Comparison of ENCODE assay signal across 29 cellular contexts in the genomic region with DNA sequence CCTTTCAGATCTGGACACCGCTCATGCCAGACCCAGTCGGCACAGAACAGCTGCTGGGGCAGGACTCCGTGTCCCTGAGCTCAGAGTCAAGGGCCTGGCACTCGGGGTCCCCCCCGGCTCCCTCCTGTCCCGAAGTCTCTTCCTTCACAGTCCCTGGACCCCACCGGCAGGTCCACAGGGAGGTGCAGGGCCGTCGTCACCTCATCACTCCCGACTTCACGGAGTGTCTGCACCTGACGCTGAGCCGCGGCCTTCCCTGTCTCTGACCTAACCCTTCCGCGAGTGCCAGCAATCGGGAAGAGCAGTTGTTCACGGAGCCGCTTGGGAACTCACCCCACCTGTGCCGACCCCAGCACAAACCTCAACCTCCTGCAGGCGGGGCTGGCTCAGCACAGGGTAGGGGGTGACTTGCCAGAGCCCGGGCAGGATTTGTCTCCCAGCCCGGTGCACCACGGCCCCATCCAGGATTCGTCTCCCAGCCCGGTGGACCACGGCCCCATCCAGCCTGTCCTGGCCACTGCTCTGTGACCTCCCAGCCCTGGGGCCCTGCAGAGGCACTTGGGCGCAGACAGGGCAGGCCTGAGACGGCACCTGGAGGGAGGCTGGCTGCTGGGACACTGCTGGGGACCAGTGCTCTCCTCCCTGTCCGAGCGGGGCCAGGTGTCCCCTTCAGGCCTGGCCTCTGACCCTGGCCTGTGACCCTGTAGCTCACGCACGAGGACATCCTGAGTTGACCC. TPM values are rescaled to one million over a fixed set of nuclear protein-coding genes. Genes with fewer than 3 reads are reported as not detected.
DNase-seq lines count a peak whose midpoint lies in the region; ATAC-seq, FAIRE-seq and TF ChIP-seq lines count a peak whose summit lies in the region.
"Had no signal": no experiment of that assay in that cellular context is flagged by ENCODE, and none has a peak within 500 bp of the region (broad histone marks: within the 10 kb centered on the region; RNA-seq: fewer than 3 reads in every experiment).

No MANE protein-coding gene starts in this region.

- no peak overlapping the region for H2BK12ac ChIP-seq in H1 (ENCODE audit: low read depth, low read length)
- peak overlapping the region; percentile 90 for H2BK12ac ChIP-seq in neuronal stem cell (ENCODE audit: low read length)

- H3K9ac ChIP-seq in H1 (replicated peaks in 1 of 4; ENCODE audit: extremely low read depth in 1 of 4, low read depth in 3 of 4, low read length in 3 of 4), result no peak overlapping the region
- peak overlapping the region; percentile 54 for H3K9ac ChIP-seq in neuronal stem cell (ENCODE audit: low read depth, low read length, poor library complexity)

- no peak overlapping the region for H2AK5ac ChIP-seq in H1 (ENCODE audit: low read depth, low read length)
- H2AK5ac ChIP-seq in neuronal stem cell (ENCODE audit: low read depth, low read length), result peak overlapping the region; percentile 92

- H3K36me3 Mint-ChIP-seq in CD14-positive monocyte (no peaks in the 10 kb centered on the region), endothelial cell (ENCODE audit: low read depth, unreplicated experiment) (no peaks in the 10 kb centered on the region)

- H4K91ac ChIP-seq in H1 (replicated peaks; ENCODE audit: insufficient read length, low read length) (no peak overlapping the region), neuronal stem cell (ENCODE audit: low read depth, low read length, poor library complexity) (no peak overlapping the region)

- H2BK20ac ChIP-seq in H1 (ENCODE audit: low read length), result no peak overlapping the region

- H2BK5ac ChIP-seq in H1 (ENCODE audit: low read depth, low read length) (no peak overlapping the region), neuronal stem cell (ENCODE audit: low read length) (peak overlapping the region; percentile 46)

- H3K23me2 ChIP-seq in H1 (ENCODE audit: low read depth, low read length), result no peaks in the 10 kb centered on the region

- H4K5ac ChIP-seq in H1 (ENCODE audit: insufficient read length, low read depth, low read length), result no peak overlapping the region

- no peak overlapping the region for H2AFZ ChIP-seq in H1 (ENCODE audit: low read length)
- peak overlapping the region; percentile 96 for H2AFZ ChIP-seq in neuronal stem cell (ENCODE audit: low read length)

- H3K36me3 ChIP-seq in H1 (ENCODE audit: control insufficient read depth in 2 of 4, insufficient read depth in 4 of 4, low read length in 3 of 4) (no peaks in the 10 kb centered on the region), neuronal stem cell (replicated peaks in 1 of 2; ENCODE audit: control insufficient read depth in 2 of 2, insufficient read depth in 2 of 2, low read length in 2 of 2) (no peaks in the 10 kb centered on the region)
- H3K36me3 ChIP-seq: adrenal gland, esophagus squamous epithelium, ovary, SJSA1, tibial artery had no signal

- H3K14ac ChIP-seq in H1 (ENCODE audit: insufficient read length), result no peak overlapping the region
- peak overlapping the region; percentile 82 for H3K14ac ChIP-seq in neuronal stem cell (ENCODE audit: low read length)

- H3K27me3 Mint-ChIP-seq in CD14-positive monocyte (ENCODE audit: low read depth in 3 of 3) (peaks cover 67 to 83% (median 83%) of the 10 kb centered on the region in 3 donors), endothelial cell (ENCODE audit: unreplicated experiment) (peaks cover 7% of the 10 kb centered on the region)

- H3K4me1 ChIP-seq in H1 (replicated peaks in 1 of 4; ENCODE audit: control insufficient read depth in 3 of 4, insufficient read depth in 4 of 4, low read length in 3 of 4) (peaks cover 0 to 5% (median 0%) of the 10 kb centered on the region in 4 experiments; a peak in 5 of 7 replicates), neuronal stem cell (ENCODE audit: control insufficient read depth in 2 of 2, insufficient read depth in 1 of 2, low read depth in 1 of 2, low read length in 2 of 2) (peaks cover 25 to 39% of the 10 kb centered on the region in 2 donors)
- H3K4me1 ChIP-seq: foreskin keratinocyte, SJSA1, tibial artery had no signal

- H3K4ac ChIP-seq in H1 (replicated peaks; ENCODE audit: insufficient read length, low read depth, low read length) (no peak overlapping the region), neuronal stem cell (ENCODE audit: low read length) (no peak overlapping the region)

- POLR2A ChIA-PET in H1 (lab: Charles Lee; ENCODE audit: partially characterized antibody), result interaction anchor here (1.7 kb wide), 1 partner anchor 13 kb away, joined by 5 read pairs; no protein-coding TSS in a partner anchor

- TF ChIP-seq CTCF in CD14-positive monocyte (IDR thresholded peaks at IDR 0.05) (no peak), H1 (IDR thresholded peaks at IDR 0.05; ENCODE audit: control extremely low read depth in 1 of 3, insufficient read depth in 1 of 3, low read depth in 1 of 3, low read length in 3 of 3) (no peak), endothelial cell (IDR thresholded peaks at IDR 0.05; ENCODE audit: unreplicated experiment) (no peak)

- peaks cover 0 to 5% of the 10 kb centered on the region in 2 experiments for H4K20me1 ChIP-seq in H1 (replicated peaks in 1 of 2; ENCODE audit: control insufficient read depth in 1 of 2, insufficient read depth in 2 of 2, low read length in 2 of 2)

- no peak for TF ChIP-seq POLR2A in H1 (IDR thresholded peaks at IDR 0.05; ENCODE audit: control extremely low read depth in 1 of 2, low read depth in 2 of 2, low read length in 2 of 2)

- H3K9me3 Mint-ChIP-seq in CD14-positive monocyte (peaks cover under 1 to 16% (median 8%) of the 10 kb centered on the region in 7 donors), endothelial cell (ENCODE audit: unreplicated experiment) (no peaks in the 10 kb centered on the region)

- H3K79me2 ChIP-seq in H1 (ENCODE audit: control insufficient read depth in 1 of 2, insufficient read depth in 2 of 2, low read length in 2 of 2), result no peaks in the 10 kb centered on the region

- intact Hi-C loops in CD14-positive monocyte (cut with micrococcal nuclease), result no loop called here

- no peak for TF ChIP-seq EP300 in H1 (IDR thresholded peaks at IDR 0.05; ENCODE audit: borderline replicate concordance in 1 of 2, low read depth in 2 of 2, low read length in 2 of 2)

- H3K4me1 Mint-ChIP-seq in CD14-positive monocyte (peaks cover 27% of the 10 kb centered on the region), endothelial cell (ENCODE audit: unreplicated experiment) (peaks cover 11% of the 10 kb centered on the region)

- no peak overlapping the region for H2BK120ac ChIP-seq in H1 (replicated peaks; ENCODE audit: low read depth, low read length)
- H2BK120ac ChIP-seq in neuronal stem cell (ENCODE audit: low read depth, low read length), result no peak overlapping the region

- FAIRE-seq in HTR-8/SVneo (lab: Jason Lieb, UNC), result peak; percentile 46
- FAIRE-seq in H1 (lab: Jason Lieb, UNC), result no peak
- FAIRE-seq: endometrium, GM18507, GM19239, RCC 7860 had no signal

- DNase-seq in CD14-positive monocyte (ENCODE audit: low spot score), result peak; percentile 42
- no peak for DNase-seq in HTR-8/SVneo (ENCODE audit: insufficient read length, low spot score)
- DNase-seq in H1 (ENCODE audit: low read depth in 1 of 2, low spot score in 2 of 2), result no peak
- no peak for DNase-seq in neuronal stem cell (ENCODE audit: low spot score)
- DNase-seq in endothelial cell (ENCODE audit: low spot score), result no peak
- no peak for DNase-seq in pons (ENCODE audit: low spot score)
- DNase-seq: activated CD4-positive, alpha-beta T cell treated with anti-CD3 and anti-CD28 coated beads, Interleukin-2, amount 50 U/mL, for 4 hours; activated naive CD4-positive, alpha-beta T cell treated with Interleukin-2 at 50 U/mL for 16 hours; adrenal gland; body of pancreas; DMS 273 treated with DMSO at 0.1 percent for 48 hours; esophagus squamous epithelium; foreskin keratinocyte; Karpas-422; NCI-H1417 treated with DMSO at 0.1 percent for 48 hours; NCI-H2029 treated with DMSO at 0.1 percent for 48 hours; stimulated activated CD4-positive, alpha-beta T cell treated with anti-CD3 and anti-CD28 coated beads, Interleukin-4, amount 100 ng/mL, for 4 hours; T1000; tibial artery had no signal

- H3K4me3 ChIP-seq in H1 (ENCODE audit: extremely low read depth in 1 of 4, insufficient read depth in 2 of 4, low read depth in 3 of 4, low read length in 4 of 4), result no peak overlapping the region
- no peak overlapping the region for H3K4me3 ChIP-seq in neuronal stem cell (ENCODE audit: low read length in 2 of 2)
- H3K4me3 ChIP-seq: adrenal gland, body of pancreas, dorsolateral prefrontal cortex, esophagus squamous epithelium, ovary, SJSA1, tibial artery had no signal

- ATAC-seq in HG02840 (IDR thresholded peaks at IDR 0.05; ENCODE audit: low FRiP score, unreplicated experiment), result no peak
- ATAC-seq: body of pancreas, foreskin keratinocyte had no signal

- peaks cover 0 to 19% (median 15%) of the 10 kb centered on the region in 4 experiments; a peak in 6 of 7 replicates for H3K27me3 ChIP-seq in H1 (replicated peaks in 1 of 4; ENCODE audit: control insufficient read depth in 3 of 4, extremely low read depth in 1 of 4, insufficient read depth in 3 of 4, low read length in 3 of 4)
- H3K27me3 ChIP-seq in neuronal stem cell (ENCODE audit: control insufficient read depth in 3 of 3, insufficient read depth in 3 of 3, low read depth in 1 of 3, low read length in 3 of 3), result peaks cover 0 to 67% (median 19%) of the 10 kb centered on the region in 3 experiments
- H3K27me3 ChIP-seq: ovary had no signal

- WGBS in H1 (ENCODE audit: extremely low coverage in 1 of 2, insufficient coverage in 1 of 2, insufficient read length in 1 of 2, insufficient replicate concordance in 2 of 2, low coverage in 1 of 2, low lambda C conversion rate in 2 of 2, missing lambda C conversion rate in 1 of 2), 2 experiments, result 90% methylated on average over 32 of the region's 33 CpGs; no CpG with 5 or more reads in 1 of the 2 experiments
- WGBS in neuronal stem cell (ENCODE audit: extremely low coverage in 2 of 2, insufficient read length in 2 of 2, insufficient replicate concordance in 1 of 2), 2 donors, result no CpG with 5 or more reads among the region's 33 CpGs

- H3K4me3 Mint-ChIP-seq in CD14-positive monocyte (peak overlapping the region in 1 of 2 donors; percentile 75), endothelial cell (ENCODE audit: unreplicated experiment) (no peak overlapping the region)
- H3K4me3 Mint-ChIP-seq: memory B cell had no signal

- H4K8ac ChIP-seq in H1 (ENCODE audit: extremely low read depth, insufficient read depth, low read length) (peak overlapping the region; percentile 57; the same call in 1 of the 2 replicates), neuronal stem cell (ENCODE audit: low read depth, low read length) (no peak overlapping the region)

- CTCF ChIA-PET in H1 (lab: Charles Lee; ENCODE audit: partially characterized antibody), result interaction anchor here (1.3 to 1.5 kb wide), 2 partner anchors 138 to 217 kb away, joined by 3 read pairs; no protein-coding TSS in a partner anchor

- H3K18ac ChIP-seq in H1 (ENCODE audit: extremely low read depth, low read length), result no peak overlapping the region
- H3K18ac ChIP-seq in neuronal stem cell (ENCODE audit: low read length), result peak overlapping the region; percentile 93

- H3K9me3 ChIP-seq in H1 (ENCODE audit: insufficient read depth in 2 of 2, low read depth in 1 of 2, low read length in 1 of 2) (no peaks in the 10 kb centered on the region), neuronal stem cell (replicated peaks in 1 of 2; ENCODE audit: control insufficient read depth in 2 of 2, insufficient read depth in 1 of 2, low read depth in 1 of 2, low read length in 2 of 2) (no peaks in the 10 kb centered on the region)
- H3K9me3 ChIP-seq: adrenal gland, body of pancreas, esophagus squamous epithelium, ovary, SJSA1, tibial artery had no signal

- no peak overlapping the region for H3K27ac ChIP-seq in H1 (ENCODE audit: low read depth, low read length)
- H3K27ac ChIP-seq in neuronal stem cell (replicated peaks; ENCODE audit: low read length), result no peak overlapping the region
- H3K27ac ChIP-seq: adrenal gland, body of pancreas, dorsolateral prefrontal cortex, esophagus squamous epithelium, foreskin keratinocyte, HL-60, ovary, SJSA1, tibial artery had no signal

- H3K56ac ChIP-seq in H1 (replicated peaks; ENCODE audit: insufficient read length, low read depth, low read length), result no peak overlapping the region

- H3K79me1 ChIP-seq in H1 (ENCODE audit: low read depth, low read length) (no peaks in the 10 kb centered on the region), neuronal stem cell (ENCODE audit: low read depth, low read length) (no peaks in the 10 kb centered on the region)

- H3K27ac Mint-ChIP-seq in CD14-positive monocyte, result no peak overlapping the region
- H3K27ac Mint-ChIP-seq in endothelial cell (ENCODE audit: unreplicated experiment), result no peak overlapping the region
- H3K27ac Mint-ChIP-seq: memory B cell had no signal

- no peak overlapping the region for H2BK15ac ChIP-seq in H1 (ENCODE audit: low read length)
- peak overlapping the region; percentile 99 for H2BK15ac ChIP-seq in neuronal stem cell (ENCODE audit: low read length)

- H3K23ac ChIP-seq in H1 (ENCODE audit: insufficient read length), result no peak overlapping the region
- peak overlapping the region; percentile 43 for H3K23ac ChIP-seq in neuronal stem cell (ENCODE audit: low read depth, low read length, poor library complexity)

- TF ChIP-seq RAD21 in H1 (IDR thresholded peaks at IDR 0.05 in 1 of 2, conservative IDR thresholded peaks at IDR 0.05 in 1 of 2; ENCODE audit: low read depth in 2 of 2, low read length in 2 of 2), result no peak

- no peak overlapping the region for H3K4me2 ChIP-seq in H1 (ENCODE audit: insufficient read depth in 1 of 2, low read depth in 2 of 2, low read length in 2 of 2)
- no peak overlapping the region for H3K4me2 ChIP-seq in neuronal stem cell (ENCODE audit: insufficient read depth, low read length, poor library complexity, severe bottlenecking)

RNA-seq across cellular contexts. Expression of gene SLC9A3, which starts 9.9 kb away (rescaled TPM):
- polyA plus RNA-seq in CD14-positive monocyte, result under 1 TPM; 0.31 to 0.42 TPM
- 0.95 and 1.1 TPM in 2 replicates for total RNA-seq in H1 (2021; fragmentation: NEBNext Ultra II Directional; extraction: Animal tissue kit (Norgen Biotek cat#: 25700))
- 1.0 and 1.3 TPM in 2 replicates for polyA plus RNA-seq in H1 (2011; rRNA removed)
- polyA plus RNA-seq in H1 (2011; cell fraction: cytosol; rRNA removed), result 1.4 TPM
- 1.9 TPM for polyA plus RNA-seq in H1 (2011; cell fraction: nucleus; rRNA removed)
- 1.1 to 1.3 TPM (median 1.2 TPM) in 4 replicates for polyA plus RNA-seq in H1 (2012, experiment 1 of 2)
- polyA plus RNA-seq in H1 (2012, experiment 2 of 2), result 1.6 TPM
- polyA plus RNA-seq in H1 (2013, experiment 1 of 2), result 1.5 TPM
- polyA plus RNA-seq in H1 (2013, experiment 2 of 2), result 1.2 TPM
- 0.46 and 0.47 TPM in 2 replicates for polyA minus RNA-seq in H1 (2011; rRNA and poly(A)+ RNA removed)
- 0.95 TPM for polyA minus RNA-seq in H1 (2011; cell fraction: cytosol; rRNA and poly(A)+ RNA removed)
- polyA minus RNA-seq in H1 (2011; cell fraction: nucleus; rRNA and poly(A)+ RNA removed), result 1.4 TPM
- polyA plus RNA-seq in neuronal stem cell (2013, experiment 1 of 2), result 3.3 TPM
- 3.2 TPM for polyA plus RNA-seq in neuronal stem cell (2013, experiment 2 of 2)
- 1.1 TPM for total RNA-seq in endothelial cell (ENCODE audit: unreplicated experiment)
